Comparison of ENCODE assay signal across 17 cellular contexts in the genomic region with DNA sequence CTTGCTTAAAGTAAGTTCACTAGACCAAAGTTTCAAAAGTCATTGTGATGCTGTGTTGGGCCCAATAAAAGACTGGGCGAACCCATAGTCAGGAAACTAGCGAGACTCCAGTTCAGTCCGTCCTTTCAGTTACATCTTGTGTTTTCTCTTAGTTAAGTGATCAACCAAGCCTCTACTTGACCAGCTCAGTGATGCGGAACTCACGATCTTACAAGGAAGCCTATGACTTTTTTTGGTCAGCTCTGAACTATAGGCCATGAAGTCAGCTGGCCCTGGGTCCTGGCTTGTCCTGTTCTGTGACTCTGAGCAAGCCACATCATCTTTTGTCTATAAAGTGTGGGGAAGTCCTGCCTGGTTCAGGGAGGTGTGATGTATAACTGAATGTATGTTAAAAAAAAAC. TPM values are rescaled to one million over a fixed set of nuclear protein-coding genes. Genes with fewer than 3 reads are reported as not detected.
DNase-seq lines count a peak whose midpoint lies in the region.
"Had no signal": no experiment of that assay in that cellular context is flagged by ENCODE, and none has a peak within 500 bp of the region (broad histone marks: within the 10 kb centered on the region; RNA-seq: fewer than 3 reads in every experiment).

No MANE protein-coding gene starts in this region.

- no peak overlapping the region for H3K9ac ChIP-seq in BLaER1

- H3K4me2 ChIP-seq in BLaER1 = peak overlapping the region; percentile 65

- H3K4me3 ChIP-seq in BLaER1 = no peak overlapping the region
- H3K4me3 ChIP-seq in SJCRH30 = no peak overlapping the region

- H3K27me3 Mint-ChIP-seq in activated CD4-positive, alpha-beta memory T cell treated with anti-CD3 and anti-CD28 coated beads for 36 hours = peaks cover 2% of the 10 kb centered on the region

- H3K9me3 Mint-ChIP-seq in activated CD4-positive, alpha-beta memory T cell treated with anti-CD3 and anti-CD28 coated beads for 36 hours = no peaks in the 10 kb centered on the region
- H3K9me3 Mint-ChIP-seq: CD14-positive monocyte; CD8-positive, alpha-beta T cell; H9 had no signal

- H3K4me1 ChIP-seq in BLaER1 (peaks cover 44% of the 10 kb centered on the region), SJCRH30 (peaks cover 17% of the 10 kb centered on the region)

- POLR2A ChIA-PET in activated CD4-positive, alpha-beta memory T cell treated with anti-CD3 and anti-CD28 coated beads for 36 hours (lab: Charles Lee) = no interaction called here

- H3K36me3 ChIP-seq in BLaER1 (no peaks in the 10 kb centered on the region), SJCRH30 (no peaks in the 10 kb centered on the region)

- H3K9me3 ChIP-seq in BLaER1 (no peaks in the 10 kb centered on the region), SJCRH30 (replicated peaks) (no peaks in the 10 kb centered on the region)

- H3K27ac Mint-ChIP-seq in activated CD4-positive, alpha-beta memory T cell treated with anti-CD3 and anti-CD28 coated beads for 36 hours = no peak overlapping the region
- H3K27ac Mint-ChIP-seq: B cell; CD14-positive monocyte; CD8-positive, alpha-beta T cell; H9 had no signal

- intact Hi-C loops in activated CD4-positive, alpha-beta memory T cell treated with anti-CD3 and anti-CD28 coated beads for 36 hours (cut with micrococcal nuclease) = no loop called here

- H3K27ac ChIP-seq in BLaER1 (0 out of 2 replicates have a peak overlapping the region, but pooled peaks have one; percentile 3), SJCRH30 (peak overlapping the region; percentile 71)

- CTCF ChIA-PET in activated CD4-positive, alpha-beta memory T cell treated with anti-CD3 and anti-CD28 coated beads for 36 hours (lab: Charles Lee) = no interaction called here

- no peaks in the 10 kb centered on the region for H3K36me3 Mint-ChIP-seq in activated CD4-positive, alpha-beta memory T cell treated with anti-CD3 and anti-CD28 coated beads for 36 hours
- H3K36me3 Mint-ChIP-seq: CD14-positive monocyte; CD8-positive, alpha-beta T cell had no signal

- H4K20me1 ChIP-seq in BLaER1 = no peaks in the 10 kb centered on the region

- H3K27me3 ChIP-seq in BLaER1 (no peaks in the 10 kb centered on the region), SJCRH30 (no peaks in the 10 kb centered on the region)

- DNase-seq in SJCRH30 = no peak
- peak; percentile 9 for DNase-seq in kidney glomerular epithelial cell (lab: John Stamatoyannopoulos, UW)
- peak; percentile 65 for DNase-seq in renal cortical epithelial cell (ENCODE audit: low read depth)
- DNase-seq in activated CD4-positive, alpha-beta memory T cell treated with anti-CD3 and anti-CD28 coated beads for 36 hours = no peak
- DNase-seq in stimulated activated CD8-positive, alpha-beta memory T cell treated with anti-CD3 and anti-CD28 coated beads, Interleukin-4, amount 100 ng/mL, for 48 hours = no peak
- no peak for DNase-seq in Ammon's horn (ENCODE audit: low spot score)
- DNase-seq in NCI-H69 (lab: John Stamatoyannopoulos, UW) = no peak
- DNase-seq: 8988T; CD8-positive, alpha-beta T cell; COR-L47; DND-41; GDM1; GOT3; H9 had no signal

- no peak overlapping the region for H3K4me3 Mint-ChIP-seq in activated CD4-positive, alpha-beta memory T cell treated with anti-CD3 and anti-CD28 coated beads for 36 hours
- H3K4me3 Mint-ChIP-seq: B cell; CD14-positive monocyte; CD8-positive, alpha-beta T cell; H9 had no signal

- H3K4me1 Mint-ChIP-seq in activated CD4-positive, alpha-beta memory T cell treated with anti-CD3 and anti-CD28 coated beads for 36 hours (ENCODE audit: low read depth) = no peaks in the 10 kb centered on the region
- H3K4me1 Mint-ChIP-seq: B cell, CD14-positive monocyte, H9 had no signal

RNA-seq across cellular contexts. Expression of a gene that starts 21.7 kb away (rescaled TPM):
- total RNA-seq in SJCRH30 (2014; rRNA removed; shearing (Covaris generic)) = 99.1 and 101 TPM in 2 replicates
- 15.3 and 19.3 TPM in 2 replicates for total RNA-seq in renal cortical epithelial cell
- total RNA-seq in activated CD4-positive, alpha-beta memory T cell treated with anti-CD3 and anti-CD28 coated beads for 36 hours = under 1 TPM; 0.50 to 0.53 TPM
- total RNA-seq: B cell; CD8-positive, alpha-beta T cell had no signal

Comparison
In these comparisons a context has a peak if more than half of its experiments do, and no peak if none do; other contexts are left out.
1. DNase-seq: peak in kidney glomerular epithelial cell (single experiment) and renal cortical epithelial cell (single experiment); none in SJCRH30 (0 of 2), activated CD4-positive, alpha-beta memory T cell treated with anti-CD3 and anti-CD28 coated beads for 36 hours (single experiment), stimulated activated CD8-positive, alpha-beta memory T cell treated with anti-CD3 and anti-CD28 coated beads, Interleukin-4, amount 100 ng/mL, for 48 hours (single experiment), Ammon's horn (single experiment) and NCI-H69 (single experiment).
2. RNA of a gene that starts 21.7 kb away (total RNA-seq): 99.1 to 101 TPM in SJCRH30 and 15.3 to 19.3 TPM in renal cortical epithelial cell; 0.50 to 0.53 TPM in activated CD4-positive, alpha-beta memory T cell treated with anti-CD3 and anti-CD28 coated beads for 36 hours; every median in the first group is over 10 times any median in the second.